37 cellular contexts compared by ENCODE assay signal in the genomic region with DNA sequence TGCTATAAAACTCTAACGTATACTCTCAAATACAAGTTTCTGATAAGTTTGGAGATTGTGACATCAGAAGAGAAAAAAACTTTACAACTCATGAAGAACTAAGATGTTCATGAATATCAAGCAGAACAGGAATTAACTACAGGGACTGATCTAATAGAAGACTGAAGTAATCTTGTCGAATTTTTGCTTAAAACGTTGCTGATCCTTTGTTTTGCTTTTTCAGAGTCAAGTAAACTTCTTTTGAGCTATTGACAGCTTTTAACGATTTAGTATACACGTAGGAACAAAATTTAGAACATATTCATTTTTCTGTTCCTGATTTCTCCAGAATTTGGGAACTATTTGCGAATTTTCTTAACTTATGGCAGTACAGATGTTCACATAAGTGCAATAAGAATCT.
"Had no signal": no experiment of that assay in that cellular context is flagged by ENCODE, and none has a peak within 500 bp of the region (broad histone marks: within the 10 kb centered on the region; RNA-seq: fewer than 3 reads in every experiment).

No MANE protein-coding gene starts in this region.

- H3K27ac ChIP-seq: ascending aorta, cardiac muscle cell, VCaP had no signal

- FAIRE-seq: bronchial epithelial cell, TTC549 had no signal

- H3K27me3 ChIP-seq: ascending aorta, cardiac muscle cell had no signal

- H3K4me3 ChIP-seq: ascending aorta, cardiac muscle cell had no signal

- H3K27ac Mint-ChIP-seq: activated B cell treated with CpG ODN at 0.5 μM for 24 hours; activated CD4-positive, alpha-beta memory T cell treated with anti-CD3 and anti-CD28 coated beads, Interleukin-2, amount 10 ng/mL, durations not matched to agents 7 days and 5 days; activated CD4-positive, alpha-beta T cell treated with anti-CD3 and anti-CD28 coated beads, Interleukin-2, amount 10 ng/mL, durations not matched to agents 7 days and 5 days; activated CD8-positive, alpha-beta memory T cell treated with anti-CD3 and anti-CD28 coated beads, Interleukin-2, amount 10 ng/mL, durations not matched to agents 7 days and 5 days; activated CD8-positive, alpha-beta T cell treated with anti-CD3 and anti-CD28 coated beads, Interleukin-2, amount 10 ng/mL, durations not matched to agents 7 days and 5 days; activated naive CD4-positive, alpha-beta T cell treated with anti-CD3 and anti-CD28 coated beads, Interleukin-2, amount 10 ng/mL, durations not matched to agents 7 days and 5 days; activated naive CD4-positive, alpha-beta T cell treated with anti-CD3 and anti-CD28 coated beads, Interleukin-2, amount 50 U/mL, for 24 hours; activated naive CD8-positive, alpha-beta T cell; activated naive CD8-positive, alpha-beta T cell treated with anti-CD3 and anti-CD28 coated beads, Interleukin-2, amount 10 ng/mL, durations not matched to agents 7 days and 5 days; activated naive CD8-positive, alpha-beta T cell treated with anti-CD3 and anti-CD28 coated beads, Interleukin-2, amount 50 U/mL, for 24 hours; activated T-cell treated with anti-CD3 and anti-CD28 coated beads, Interleukin-2, amount 50 U/mL, for 24 hours; activated T-helper 2 cell treated with anti-CD3 and anti-CD28 coated beads, Interferon-gamma antibody, Interleukin-2, Interleukin-4, amounts not matched to agents 10 μg/mL and 5 μg/mL and 100 μg/mL, durations not matched to agents 14 hours and 24 hours and 36 hours; brain; T-helper 1 cell treated with Interleukin-12 subunit alpha and Interleukin-12 subunit beta and Interleukin-4 antibody, amounts not matched to agents 30 μg/mL and 1 μg/mL, for 36 hours; T-helper 2 cell treated with Interferon-gamma antibody and Interleukin-4, amounts not matched to agents 5 μg/mL and 100 μg/mL, for 36 hours had no signal

- H3K4me3 Mint-ChIP-seq: activated B cell treated with CpG ODN at 0.5 μM for 24 hours; activated CD4-positive, alpha-beta memory T cell treated with anti-CD3 and anti-CD28 coated beads, Interleukin-2, amount 10 ng/mL, durations not matched to agents 7 days and 5 days; activated CD4-positive, alpha-beta T cell treated with anti-CD3 and anti-CD28 coated beads, Interleukin-2, amount 10 ng/mL, durations not matched to agents 7 days and 5 days; activated CD8-positive, alpha-beta memory T cell treated with anti-CD3 and anti-CD28 coated beads, Interleukin-2, amount 10 ng/mL, durations not matched to agents 7 days and 5 days; activated CD8-positive, alpha-beta T cell treated with anti-CD3 and anti-CD28 coated beads, Interleukin-2, amount 10 ng/mL, durations not matched to agents 7 days and 5 days; activated naive CD4-positive, alpha-beta T cell treated with anti-CD3 and anti-CD28 coated beads, Interleukin-2, amount 10 ng/mL, durations not matched to agents 7 days and 5 days; activated naive CD4-positive, alpha-beta T cell treated with anti-CD3 and anti-CD28 coated beads, Interleukin-2, amount 50 U/mL, for 24 hours; activated naive CD8-positive, alpha-beta T cell; activated naive CD8-positive, alpha-beta T cell treated with anti-CD3 and anti-CD28 coated beads, Interleukin-2, amount 10 ng/mL, durations not matched to agents 7 days and 5 days; activated naive CD8-positive, alpha-beta T cell treated with anti-CD3 and anti-CD28 coated beads, Interleukin-2, amount 50 U/mL, for 24 hours; activated T-cell treated with anti-CD3 and anti-CD28 coated beads, Interleukin-2, amount 50 U/mL, for 24 hours; brain; central memory CD8-positive, alpha-beta T cell; T-helper 1 cell treated with Interleukin-12 subunit alpha and Interleukin-12 subunit beta and Interleukin-4 antibody, amounts not matched to agents 30 μg/mL and 1 μg/mL, for 36 hours; T-helper 2 cell treated with Interferon-gamma antibody and Interleukin-4, amounts not matched to agents 5 μg/mL and 100 μg/mL, for 36 hours had no signal

- H3K36me3 ChIP-seq: ascending aorta, cardiac muscle cell had no signal

- H3K9me3 ChIP-seq: ascending aorta had no signal

- H3K4me1 ChIP-seq: ascending aorta had no signal

- DNase-seq: activated B cell treated with CpG ODN at 0.5 μM for 24 hours; activated CD4-positive, alpha-beta memory T cell treated with anti-CD3 and anti-CD28 coated beads, Interleukin-2, amount 10 ng/mL, durations not matched to agents 7 days and 5 days; activated CD4-positive, alpha-beta T cell treated with anti-CD3 and anti-CD28 coated beads for 4 hours; activated CD4-positive, alpha-beta T cell treated with anti-CD3 and anti-CD28 coated beads, Interleukin-2, amount 10 ng/mL, durations not matched to agents 7 days and 5 days; activated CD4-positive, alpha-beta T cell treated with anti-CD3 and anti-CD28 coated beads, Interleukin-2, amount 50 U/mL, for 48 hours; activated CD4-positive, CD25-positive, alpha-beta regulatory T cell treated with anti-CD3 and anti-CD28 coated beads, Interleukin-2, amount 50 U/mL, for 72 hours; activated CD8-positive, alpha-beta memory T cell treated with anti-CD3 and anti-CD28 coated beads for 24 hours; activated CD8-positive, alpha-beta memory T cell treated with anti-CD3 and anti-CD28 coated beads, Interleukin-2, amount 10 ng/mL, durations not matched to agents 7 days and 5 days; activated CD8-positive, alpha-beta memory T cell treated with anti-CD3 and anti-CD28 coated beads, Interleukin-2, amount 50 U/mL, for 48 hours; activated CD8-positive, alpha-beta T cell treated with anti-CD3 and anti-CD28 coated beads, Interleukin-2, amount 10 ng/mL, durations not matched to agents 7 days and 5 days; activated effector memory CD4-positive, alpha-beta T cell treated with Interleukin-2 at 50 U/mL for 16 hours; activated gamma-delta T cell; activated naive CD4-positive, alpha-beta T cell treated with anti-CD3 and anti-CD28 coated beads, Interleukin-2, amount 10 ng/mL, durations not matched to agents 7 days and 5 days; activated naive CD4-positive, alpha-beta T cell treated with Interleukin-2 at 50 U/mL for 16 hours; activated naive CD8-positive, alpha-beta T cell treated with anti-CD3 and anti-CD28 coated beads, Interleukin-2, amount 10 ng/mL, durations not matched to agents 7 days and 5 days; activated naive CD8-positive, alpha-beta T cell treated with anti-CD3 and anti-CD28 coated beads, Interleukin-2, amount 50 U/mL, for 24 hours; activated T-cell treated with anti-CD3 and anti-CD28 coated beads, Interleukin-2, amount 50 U/mL, for 24 hours; activated T-cell treated with anti-CD3 and anti-CD28 coated beads, Interleukin-2, amount 50 U/mL, for 48 hours; amygdala; anterior cingulate cortex; caudate nucleus; cerebellar nuclear complex; T-helper 1 cell; T-helper 2 cell; T-helper 9 cell had no signal

- H3K27me3 Mint-ChIP-seq: activated B cell treated with CpG ODN at 0.5 μM for 24 hours; activated CD4-positive, alpha-beta memory T cell treated with anti-CD3 and anti-CD28 coated beads, Interleukin-2, amount 10 ng/mL, durations not matched to agents 7 days and 5 days; activated CD4-positive, alpha-beta T cell treated with anti-CD3 and anti-CD28 coated beads, Interleukin-2, amount 10 ng/mL, durations not matched to agents 7 days and 5 days; activated CD8-positive, alpha-beta memory T cell treated with anti-CD3 and anti-CD28 coated beads, Interleukin-2, amount 10 ng/mL, durations not matched to agents 7 days and 5 days; activated naive CD4-positive, alpha-beta T cell treated with anti-CD3 and anti-CD28 coated beads, Interleukin-2, amount 10 ng/mL, durations not matched to agents 7 days and 5 days; activated naive CD4-positive, alpha-beta T cell treated with anti-CD3 and anti-CD28 coated beads, Interleukin-2, amount 50 U/mL, for 24 hours; activated naive CD8-positive, alpha-beta T cell; activated naive CD8-positive, alpha-beta T cell treated with anti-CD3 and anti-CD28 coated beads, Interleukin-2, amount 10 ng/mL, durations not matched to agents 7 days and 5 days; activated naive CD8-positive, alpha-beta T cell treated with anti-CD3 and anti-CD28 coated beads, Interleukin-2, amount 50 U/mL, for 24 hours; activated T-cell treated with anti-CD3 and anti-CD28 coated beads, Interleukin-2, amount 50 U/mL, for 24 hours; central memory CD8-positive, alpha-beta T cell had no signal

- H3K36me3 Mint-ChIP-seq: activated CD8-positive, alpha-beta memory T cell treated with anti-CD3 and anti-CD28 coated beads, Interleukin-2, amount 10 ng/mL, durations not matched to agents 7 days and 5 days; activated naive CD4-positive, alpha-beta T cell treated with anti-CD3 and anti-CD28 coated beads, Interleukin-2, amount 10 ng/mL, durations not matched to agents 7 days and 5 days; activated naive CD4-positive, alpha-beta T cell treated with anti-CD3 and anti-CD28 coated beads, Interleukin-2, amount 50 U/mL, for 24 hours; activated naive CD8-positive, alpha-beta T cell; activated naive CD8-positive, alpha-beta T cell treated with anti-CD3 and anti-CD28 coated beads, Interleukin-2, amount 10 ng/mL, durations not matched to agents 7 days and 5 days; brain had no signal

- H3K4me1 Mint-ChIP-seq: activated B cell treated with CpG ODN at 0.5 μM for 24 hours; activated CD4-positive, alpha-beta memory T cell treated with anti-CD3 and anti-CD28 coated beads, Interleukin-2, amount 10 ng/mL, durations not matched to agents 7 days and 5 days; activated CD4-positive, alpha-beta T cell treated with anti-CD3 and anti-CD28 coated beads, Interleukin-2, amount 10 ng/mL, durations not matched to agents 7 days and 5 days; activated CD8-positive, alpha-beta memory T cell treated with anti-CD3 and anti-CD28 coated beads, Interleukin-2, amount 10 ng/mL, durations not matched to agents 7 days and 5 days; activated naive CD4-positive, alpha-beta T cell treated with anti-CD3 and anti-CD28 coated beads, Interleukin-2, amount 10 ng/mL, durations not matched to agents 7 days and 5 days; activated naive CD4-positive, alpha-beta T cell treated with anti-CD3 and anti-CD28 coated beads, Interleukin-2, amount 50 U/mL, for 24 hours; activated naive CD8-positive, alpha-beta T cell treated with anti-CD3 and anti-CD28 coated beads, Interleukin-2, amount 10 ng/mL, durations not matched to agents 7 days and 5 days; activated naive CD8-positive, alpha-beta T cell treated with anti-CD3 and anti-CD28 coated beads, Interleukin-2, amount 50 U/mL, for 24 hours; brain; central memory CD8-positive, alpha-beta T cell had no signal
